Comparison of ENCODE assay signal across 24 cellular contexts in genomic region chr17:79272220-79272619, GRCh38.
"Had no signal": no experiment of that assay in that cellular context is flagged by ENCODE, and none has a peak within 500 bp of the region (broad histone marks: within the 10 kb centered on the region; RNA-seq: fewer than 3 reads in every experiment).

No MANE protein-coding gene starts in this region.

- H3K27me3 ChIP-seq: right atrium auricular region, right lobe of liver had no signal

- H3K4me2 ChIP-seq: smooth muscle cell had no signal

- H3K36me3 ChIP-seq: left lung, lower lobe of right lung, neutrophil, right atrium auricular region, right lobe of liver, tibial nerve, upper lobe of right lung had no signal

- H3K9me3 Mint-ChIP-seq: naive thymus-derived CD8-positive, alpha-beta T cell; nephron; neural crest cell; stimulated activated memory B cell treated with anti-CD40 and anti-IgM and Interleukin-4, amounts not matched to agents 10 μg/mL and 1 μg/mL and 100 μg/mL, for 72 hours; stimulated activated naive CD8-positive, alpha-beta T cell treated with anti-CD3 and anti-CD28 coated beads, Interleukin-15, amount 100 ng/mL, for 72 hours had no signal

- H3K4me3 Mint-ChIP-seq: naive thymus-derived CD8-positive, alpha-beta T cell; nephron; neural crest cell; stimulated activated memory B cell treated with anti-CD40 and anti-IgM and Interleukin-4, amounts not matched to agents 10 μg/mL and 1 μg/mL and 100 μg/mL, for 72 hours; stimulated activated naive CD8-positive, alpha-beta T cell treated with anti-CD3 and anti-CD28 coated beads, Interleukin-15, amount 100 ng/mL, for 72 hours had no signal

- DNase-seq: hippocampal formation; kidney; left colon; left lung; lower lobe of right lung; mesenchymal stem cell; naive thymus-derived CD8-positive, alpha-beta T cell; occipital lobe; stimulated activated CD4-positive, alpha-beta T cell treated with anti-CD3 and anti-CD28 coated beads, Interleukin-1b, Interleukin-23, amount 100 ng/mL, for 48 hours; stimulated activated CD4-positive, alpha-beta T cell treated with anti-CD3 and anti-CD28 coated beads, Interleukin-2, amount 100 ng/mL, for 48 hours; stimulated activated CD4-positive, alpha-beta T cell treated with anti-CD3 and anti-CD28 coated beads, Interleukin-4, amount 100 ng/mL, for 4 hours; stimulated activated CD8-positive, alpha-beta memory T cell treated with anti-CD3 and anti-CD28 coated beads, Interleukin-4, amount 100 ng/mL, for 48 hours; stimulated activated naive CD4-positive, alpha-beta T cell treated with Interleukin-2 at 50 U/mL for 16 hours; stimulated activated naive CD8-positive, alpha-beta T cell treated with anti-CD3 and anti-CD28 coated beads, Interleukin-15, amount 100 ng/mL, for 72 hours; upper lobe of right lung had no signal

- H3K27ac Mint-ChIP-seq: naive thymus-derived CD8-positive, alpha-beta T cell; nephron; progenitor cell of endocrine pancreas; stimulated activated memory B cell treated with anti-CD40 and anti-IgM and Interleukin-4, amounts not matched to agents 10 μg/mL and 1 μg/mL and 100 μg/mL, for 72 hours had no signal

- H3K36me3 Mint-ChIP-seq: naive thymus-derived CD8-positive, alpha-beta T cell; stimulated activated memory B cell treated with anti-CD40 and anti-IgM and Interleukin-4, amounts not matched to agents 10 μg/mL and 1 μg/mL and 100 μg/mL, for 72 hours had no signal

- H3K9me3 ChIP-seq: left lung, lower lobe of right lung, neutrophil, right atrium auricular region, right lobe of liver, tibial nerve, upper lobe of right lung had no signal

- H3K4me1 ChIP-seq: left lung, lower lobe of right lung, right atrium auricular region, right lobe of liver, tibial nerve, upper lobe of right lung had no signal

- H3K27ac ChIP-seq: left lung, lower lobe of right lung, neutrophil, right atrium auricular region, right lobe of liver, tibial nerve, upper lobe of right lung had no signal

- H3K4me1 Mint-ChIP-seq: nephron had no signal

- ATAC-seq: left colon; left lung; lower lobe of right lung; naive thymus-derived CD8-positive, alpha-beta T cell; stimulated activated memory B cell treated with anti-CD40 and anti-IgM and Interleukin-4, amounts not matched to agents 10 μg/mL and 1 μg/mL and 100 μg/mL, for 72 hours; stimulated activated naive CD8-positive, alpha-beta T cell treated with anti-CD3 and anti-CD28 coated beads, Interleukin-15, amount 100 ng/mL, for 72 hours; upper lobe of right lung had no signal

- H3K4me3 ChIP-seq: left lung, lower lobe of right lung, right atrium auricular region, right lobe of liver, smooth muscle cell, tibial nerve, upper lobe of right lung had no signal
